ENCODE assay signal across 8 cellular contexts in genomic region chr19:33193864-33194362, GRCh38. TPM values are rescaled to one million over a fixed set of nuclear protein-coding genes. Genes with fewer than 3 reads are reported as not detected.
DNase-seq lines count a peak whose midpoint lies in the region; ATAC-seq and TF ChIP-seq lines count a peak whose summit lies in the region.

A gene with protein sequence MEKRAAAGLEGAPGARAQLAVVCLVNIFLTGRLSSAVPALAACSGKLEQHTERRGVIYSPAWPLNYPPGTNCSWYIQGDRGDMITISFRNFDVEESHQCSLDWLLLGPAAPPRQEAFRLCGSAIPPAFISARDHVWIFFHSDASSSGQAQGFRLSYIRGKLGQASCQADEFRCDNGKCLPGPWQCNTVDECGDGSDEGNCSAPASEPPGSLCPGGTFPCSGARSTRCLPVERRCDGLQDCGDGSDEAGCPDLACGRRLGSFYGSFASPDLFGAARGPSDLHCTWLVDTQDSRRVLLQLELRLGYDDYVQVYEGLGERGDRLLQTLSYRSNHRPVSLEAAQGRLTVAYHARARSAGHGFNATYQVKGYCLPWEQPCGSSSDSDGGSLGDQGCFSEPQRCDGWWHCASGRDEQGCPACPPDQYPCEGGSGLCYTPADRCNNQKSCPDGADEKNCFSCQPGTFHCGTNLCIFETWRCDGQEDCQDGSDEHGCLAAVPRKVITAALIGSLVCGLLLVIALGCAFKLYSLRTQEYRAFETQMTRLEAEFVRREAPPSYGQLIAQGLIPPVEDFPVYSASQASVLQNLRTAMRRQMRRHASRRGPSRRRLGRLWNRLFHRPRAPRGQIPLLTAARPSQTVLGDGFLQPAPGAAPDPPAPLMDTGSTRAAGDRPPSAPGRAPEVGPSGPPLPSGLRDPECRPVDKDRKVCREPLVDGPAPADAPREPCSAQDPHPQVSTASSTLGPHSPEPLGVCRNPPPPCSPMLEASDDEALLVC (plus strand): TSS chr19:33194330. CDS start chr19:33194786, 456 bp downstream.

- peaks cover 4% of the 10 kb centered on the region for H3K4me1 Mint-ChIP-seq in CD8-positive, alpha-beta T cell (ENCODE audit: low read depth)
- H3K4me1 Mint-ChIP-seq in activated naive CD8-positive, alpha-beta T cell treated with anti-CD3 and anti-CD28 coated beads, Interleukin-2, amount 50 U/mL, for 24 hours, result no peaks in the 10 kb centered on the region

- CTCF ChIA-PET in CD8-positive, alpha-beta T cell (lab: Charles Lee), result no interaction called here

- no peaks in the 10 kb centered on the region for H3K4me1 ChIP-seq in CD8-positive, alpha-beta T cell (ENCODE audit: insufficient read depth, low read length)
- H3K4me1 ChIP-seq in MM.1S (ENCODE audit: low read length), result no peaks in the 10 kb centered on the region

- H3K27me3 Mint-ChIP-seq in CD8-positive, alpha-beta T cell (ENCODE audit: low read depth), result peaks cover 41% of the 10 kb centered on the region
- peaks cover 33% of the 10 kb centered on the region for H3K27me3 Mint-ChIP-seq in activated naive CD8-positive, alpha-beta T cell treated with anti-CD3 and anti-CD28 coated beads, Interleukin-2, amount 50 U/mL, for 24 hours

- DNase-seq in CD8-positive, alpha-beta T cell, result no peak
- DNase-seq in MM.1S (no peak), left ventricle myocardium superior (peak; percentile 83), posterior cingulate gyrus (peak in 6 of 10 donors; percentile 50 to 90 (median 74)), NCI-H1694 (lab: John Stamatoyannopoulos, UW) (no peak)
- DNase-seq in activated naive CD8-positive, alpha-beta T cell treated with anti-CD3 and anti-CD28 coated beads, Interleukin-2, amount 50 U/mL, for 24 hours, result no peak

- no peak for ATAC-seq in CD8-positive, alpha-beta T cell
- no peak for ATAC-seq in activated naive CD8-positive, alpha-beta T cell treated with anti-CD3 and anti-CD28 coated beads, Interleukin-2, amount 50 U/mL, for 24 hours
- ATAC-seq in left ventricle myocardium superior (peak; percentile 87), HG02623 (IDR thresholded peaks at IDR 0.05; ENCODE audit: unreplicated experiment) (no peak), GM21360 (IDR thresholded peaks at IDR 0.05; ENCODE audit: unreplicated experiment) (no peak)

- no peak for TF ChIP-seq CTCF in CD8-positive, alpha-beta T cell (IDR thresholded peaks at IDR 0.05)
- no peak for TF ChIP-seq CTCF in MM.1S (IDR thresholded peaks at IDR 0.05; ENCODE audit: low read length)

- H3K4me3 ChIP-seq in CD8-positive, alpha-beta T cell (ENCODE audit: low read depth, low read length), result no peak within 1 kb of the TSS
- H3K4me3 ChIP-seq in MM.1S (ENCODE audit: low read length), result peak within 1 kb of the TSS; percentile 20

- H3F3A ChIP-seq in MM.1S (ENCODE audit: insufficient read depth, low read length), result no peaks in the 10 kb centered on the region

- H3K79me2 ChIP-seq in MM.1S (ENCODE audit: low read length), result no peaks in the 10 kb centered on the region

- H3K4me3 Mint-ChIP-seq in CD8-positive, alpha-beta T cell, result peak within 1 kb of the TSS; percentile 37
- peak within 1 kb of the TSS; percentile 45 for H3K4me3 Mint-ChIP-seq in activated naive CD8-positive, alpha-beta T cell treated with anti-CD3 and anti-CD28 coated beads, Interleukin-2, amount 50 U/mL, for 24 hours

- H4K20me1 ChIP-seq in MM.1S (ENCODE audit: insufficient read depth, low read length), result no peaks in the 10 kb centered on the region

- POLR2A ChIA-PET in CD8-positive, alpha-beta T cell (lab: Charles Lee), result no interaction called here

- no peak within 1 kb of the TSS for H3K9ac ChIP-seq in MM.1S (ENCODE audit: low read length)

- no peak within 1 kb of the TSS for H3K27ac ChIP-seq in CD8-positive, alpha-beta T cell (ENCODE audit: low read depth, low read length)
- no peak within 1 kb of the TSS for H3K27ac ChIP-seq in MM.1S (ENCODE audit: low read length)

- H3K36me3 Mint-ChIP-seq in CD8-positive, alpha-beta T cell, result no peaks in the 10 kb centered on the region
- H3K36me3 Mint-ChIP-seq in activated naive CD8-positive, alpha-beta T cell treated with anti-CD3 and anti-CD28 coated beads, Interleukin-2, amount 50 U/mL, for 24 hours (ENCODE audit: low read depth), result no peaks in the 10 kb centered on the region

- H3K9me2 ChIP-seq in MM.1S (replicated peaks; ENCODE audit: insufficient read depth, low read length), result no peaks in the 10 kb centered on the region

- H3K27ac Mint-ChIP-seq in CD8-positive, alpha-beta T cell, result no peak within 1 kb of the TSS
- no peak within 1 kb of the TSS for H3K27ac Mint-ChIP-seq in activated naive CD8-positive, alpha-beta T cell treated with anti-CD3 and anti-CD28 coated beads, Interleukin-2, amount 50 U/mL, for 24 hours

- intact Hi-C loops in CD8-positive, alpha-beta T cell (cut with DNase I, micrococcal nuclease), result no loop called here
- intact Hi-C loops in left ventricle myocardium superior (cut with micrococcal nuclease) (no loop called here), posterior cingulate gyrus (cut with DNase I) (loop anchor here (1.0 kb wide), 1 partner anchor 17 kb away; no protein-coding TSS in a partner anchor)

- no peaks in the 10 kb centered on the region for H3K9me3 ChIP-seq in CD8-positive, alpha-beta T cell (ENCODE audit: low read length)
- H3K9me3 ChIP-seq in MM.1S (replicated peaks; ENCODE audit: insufficient read depth, low read length), result no peaks in the 10 kb centered on the region

- H3K27me3 ChIP-seq in CD8-positive, alpha-beta T cell (ENCODE audit: insufficient read depth, low read length), result no peaks in the 10 kb centered on the region
- H3K27me3 ChIP-seq in MM.1S (replicated peaks; ENCODE audit: insufficient read depth, low read length), result peaks cover 33% of the 10 kb centered on the region

- no peaks in the 10 kb centered on the region for H3K36me3 ChIP-seq in CD8-positive, alpha-beta T cell (ENCODE audit: insufficient read depth, low read length)
- no peaks in the 10 kb centered on the region for H3K36me3 ChIP-seq in MM.1S (replicated peaks; ENCODE audit: insufficient read depth, low read length)

- peak within 1 kb of the TSS; percentile 27; the same call in 1 of the 2 replicates for H3K4me2 ChIP-seq in MM.1S (ENCODE audit: low read depth, low read length)

- no peak within 1 kb of the TSS for H2AFZ ChIP-seq in MM.1S (ENCODE audit: low read length)

- no peaks in the 10 kb centered on the region for H3K9me3 Mint-ChIP-seq in CD8-positive, alpha-beta T cell
- H3K9me3 Mint-ChIP-seq in activated naive CD8-positive, alpha-beta T cell treated with anti-CD3 and anti-CD28 coated beads, Interleukin-2, amount 50 U/mL, for 24 hours, result no peaks in the 10 kb centered on the region

RNA-seq across cellular contexts. Expression of the gene that starts here (rescaled TPM):
- not detected for total RNA-seq in CD8-positive, alpha-beta T cell
- total RNA-seq in left ventricle myocardium superior, result 19.5 TPM

Comparison
In these comparisons a context has a peak if more than half of its experiments do, and no peak if none do; other contexts are left out.
1. RNA of the gene that starts here (total RNA-seq): 19.5 TPM in left ventricle myocardium superior (single experiment); not detected in CD8-positive, alpha-beta T cell; every median in the first group is over 10 times any median in the second.
2. DNase-seq: peak in left ventricle myocardium superior (single experiment) and posterior cingulate gyrus (6 of 10); none in CD8-positive, alpha-beta T cell (0 of 7), MM.1S (single experiment), activated naive CD8-positive, alpha-beta T cell treated with anti-CD3 and anti-CD28 coated beads, Interleukin-2, amount 50 U/mL, for 24 hours (single experiment) and NCI-H1694 (single experiment).